8 cellular contexts compared by ENCODE assay signal in genomic region chr22:38317995-38318715, GRCh38. TPM values are rescaled to one million over a fixed set of nuclear protein-coding genes. Genes with fewer than 3 reads are reported as not detected.
DNase-seq lines count a peak whose midpoint lies in the region; ATAC-seq and TF ChIP-seq lines count a peak whose summit lies in the region.

No MANE protein-coding gene starts in this region.

- ATAC-seq in CD8-positive, alpha-beta T cell: no peak
- ATAC-seq in upper lobe of left lung (ENCODE audit: low FRiP score in 2 of 2): peak; percentile 76 to 83

- H3K27ac Mint-ChIP-seq in CD8-positive, alpha-beta T cell: peak overlapping the region; percentile 92

- DNase-seq in CD8-positive, alpha-beta T cell: no peak
- DNase-seq in HUDEP-2 (lab: John Stamatoyannopoulos, UW; ENCODE audit: unreplicated experiment in 76 of 76) (peak in 72 of 76 experiments; percentile 9 to 82 (median 54)), SKM-1 (lab: John Stamatoyannopoulos, UW; ENCODE audit: unreplicated experiment) (peak; percentile 84), mesendoderm (peak; percentile 48), upper lobe of left lung (peak in 1 of 2 donors; percentile 83), NCI-H2171 treated with DMSO at 0.1 percent for 48 hours (lab: John Stamatoyannopoulos, UW) (no peak)
- DNase-seq in NK-92 treated with Interleukin-12 subunit alpha and Interleukin-12 subunit beta, amount 100 ng/mL, for 24 hours (lab: John Stamatoyannopoulos, UW): no peak

- TF ChIP-seq EP300 in upper lobe of left lung (IDR thresholded peaks at IDR 0.05): peak in 2 of 4 donors; percentile 14 to 34

- H3K79me2 ChIP-seq in mesendoderm (ENCODE audit: control insufficient read depth, insufficient read depth, low read length): peaks cover 38% of the 10 kb centered on the region

- no peak overlapping the region for H3K23ac ChIP-seq in mesendoderm (ENCODE audit: low read length)

- TF ChIP-seq CTCF in CD8-positive, alpha-beta T cell (IDR thresholded peaks at IDR 0.05): no peak
- TF ChIP-seq CTCF in upper lobe of left lung (IDR thresholded peaks at IDR 0.05): no peak

- H3K79me1 ChIP-seq in mesendoderm (ENCODE audit: low read length): peaks cover 7% of the 10 kb centered on the region

- peak overlapping the region; percentile 80 for H3K27ac ChIP-seq in CD8-positive, alpha-beta T cell (ENCODE audit: low read depth, low read length)
- H3K27ac ChIP-seq in mesendoderm (ENCODE audit: low read depth, low read length): peak overlapping the region; percentile 51
- peak overlapping the region; percentile 93 to 99 (median 97) for H3K27ac ChIP-seq in upper lobe of left lung

- H3K9ac ChIP-seq in endocrine pancreas (ENCODE audit: control insufficient read depth, insufficient read depth, low read length) (peak overlapping the region; percentile 16), mesendoderm (ENCODE audit: low read length) (peak overlapping the region; percentile 76)

- H3K9me3 ChIP-seq in CD8-positive, alpha-beta T cell (ENCODE audit: low read length): no peaks in the 10 kb centered on the region
- H3K9me3 ChIP-seq in endocrine pancreas (ENCODE audit: control insufficient read depth, low read length) (no peaks in the 10 kb centered on the region), upper lobe of left lung (no peaks in the 10 kb centered on the region)

- H3K18ac ChIP-seq in mesendoderm (ENCODE audit: low read length): no peak overlapping the region

- H3K4me1 Mint-ChIP-seq in CD8-positive, alpha-beta T cell (ENCODE audit: low read depth): peaks cover 38% of the 10 kb centered on the region

- H2AK5ac ChIP-seq in mesendoderm (ENCODE audit: low read length): no peak overlapping the region

- peak overlapping the region; percentile 95 for H3K56ac ChIP-seq in mesendoderm (ENCODE audit: low read length)

- H3K9me3 Mint-ChIP-seq in CD8-positive, alpha-beta T cell: no peaks in the 10 kb centered on the region

- WGBS in mesendoderm (ENCODE audit: extremely low coverage, insufficient coverage, low lambda C conversion rate): no CpG with 5 or more reads among the region's 18 CpGs
- WGBS in upper lobe of left lung, 2 donors: 11 to 22% methylated on average over 16 to 18 of the region's 18 CpGs

- H3K4me1 ChIP-seq in CD8-positive, alpha-beta T cell (ENCODE audit: insufficient read depth, low read length): peaks cover 41% of the 10 kb centered on the region
- H3K4me1 ChIP-seq in endocrine pancreas (ENCODE audit: control insufficient read depth, insufficient read depth, low read length) (no peaks in the 10 kb centered on the region), mesendoderm (ENCODE audit: control insufficient read depth, low read depth, low read length) (peaks cover 13% of the 10 kb centered on the region), upper lobe of left lung (peaks cover 31 to 49% (median 35%) of the 10 kb centered on the region in 4 donors)

- H2BK120ac ChIP-seq in mesendoderm (ENCODE audit: low read depth, low read length): no peak overlapping the region

- no peak overlapping the region for H4K5ac ChIP-seq in mesendoderm (ENCODE audit: low read length)

- peak overlapping the region; percentile 56 for H4K8ac ChIP-seq in mesendoderm (ENCODE audit: low read depth, low read length)

- peak overlapping the region; percentile 27 for H3K4me2 ChIP-seq in mesendoderm (ENCODE audit: low read length)

- intact Hi-C loops in CD8-positive, alpha-beta T cell (cut with DNase I, micrococcal nuclease): loop anchor here (1.0 to 5.0 kb wide), 7 partner anchors 35 to 1729 kb away; partner anchors contain the start of genes MAFF (in 2 of the 2), TMEM184B (in 2 of the 2), CBX6 (in 1 of the 2) and PICK1 (in 1 of the 2)

- H3K27me3 Mint-ChIP-seq in CD8-positive, alpha-beta T cell (ENCODE audit: low read depth): no peaks in the 10 kb centered on the region

- H3K4me3 ChIP-seq in CD8-positive, alpha-beta T cell (ENCODE audit: low read depth, low read length): no peak overlapping the region
- H3K4me3 ChIP-seq in endocrine pancreas (ENCODE audit: control insufficient read depth, insufficient read depth, low read length): peak overlapping the region; percentile 3
- no peak overlapping the region for H3K4me3 ChIP-seq in mesendoderm (ENCODE audit: low read length)
- peak overlapping the region in 3 of 4 donors; percentile 57 to 66 (median 62) for H3K4me3 ChIP-seq in upper lobe of left lung

- no peaks in the 10 kb centered on the region for H3K36me3 Mint-ChIP-seq in CD8-positive, alpha-beta T cell

- H3K4ac ChIP-seq in mesendoderm (ENCODE audit: low read depth, low read length): peak overlapping the region; percentile 20

- H3K36me3 ChIP-seq in CD8-positive, alpha-beta T cell (ENCODE audit: insufficient read depth, low read length): no peaks in the 10 kb centered on the region
- H3K36me3 ChIP-seq in endocrine pancreas (ENCODE audit: control insufficient read depth, insufficient read depth, low read length) (no peaks in the 10 kb centered on the region), mesendoderm (ENCODE audit: control insufficient read depth, insufficient read depth, low read length) (no peaks in the 10 kb centered on the region), upper lobe of left lung (peaks cover 0 to 2% (median 0%) of the 10 kb centered on the region in 4 donors)

- H2BK5ac ChIP-seq in mesendoderm (ENCODE audit: low read length): no peak overlapping the region

- no peaks in the 10 kb centered on the region for H3K27me3 ChIP-seq in CD8-positive, alpha-beta T cell (ENCODE audit: insufficient read depth, low read length)
- no peaks in the 10 kb centered on the region for H3K27me3 ChIP-seq in endocrine pancreas (ENCODE audit: control insufficient read depth, insufficient read depth, low read length)
- H3K27me3 ChIP-seq in mesendoderm (ENCODE audit: insufficient read depth, low read length, poor library complexity): no peaks in the 10 kb centered on the region
- H3K27me3 ChIP-seq in upper lobe of left lung: no peaks in the 10 kb centered on the region

- peak overlapping the region; percentile 78 for H3K4me3 Mint-ChIP-seq in CD8-positive, alpha-beta T cell

- H2BK15ac ChIP-seq in mesendoderm (replicated peaks; ENCODE audit: low read depth): no peak overlapping the region

- peak in 1 of 4 donors; percentile 48 for TF ChIP-seq POLR2A in upper lobe of left lung (IDR thresholded peaks at IDR 0.05)

- CTCF ChIA-PET in CD8-positive, alpha-beta T cell (lab: Charles Lee): interaction anchor here (0.7 to 1.0 kb wide), 2 partner anchors 12 to 14 kb away, joined by 3 read pairs; no protein-coding TSS in a partner anchor

- POLR2A ChIA-PET in CD8-positive, alpha-beta T cell (lab: Charles Lee): interaction anchor here (0.9 kb wide), 1 partner anchor 46 kb away, joined by 4 read pairs; no protein-coding TSS in a partner anchor

RNA-seq across cellular contexts. Expression of gene CSNK1E, which starts 0.9 kb away (rescaled TPM):
- total RNA-seq in CD8-positive, alpha-beta T cell: 100 to 1,000 TPM; 172 to 178 TPM
- 124 TPM for polyA plus RNA-seq in mesendoderm (2013, experiment 1 of 2)
- 125 TPM for polyA plus RNA-seq in mesendoderm (2013, experiment 2 of 2)
- total RNA-seq in upper lobe of left lung: 100 to 1,000 TPM in 5 of 6 donors, 10 to 100 TPM in 1; 94.1 to 345 (median 123) TPM

RNA-seq across cellular contexts. Expression of gene TMEM184B, which starts 45.3 kb away (rescaled TPM):
- 10 to 100 TPM; 53.0 TPM for total RNA-seq in CD8-positive, alpha-beta T cell
- 33.7 TPM for polyA plus RNA-seq in mesendoderm (2013, experiment 1 of 2)
- polyA plus RNA-seq in mesendoderm (2013, experiment 2 of 2): 35.3 TPM
- 100 to 1,000 TPM in 1 of 6 donors, 10 to 100 TPM in 5; 47.5 to 141 (median 72.1) TPM for total RNA-seq in upper lobe of left lung

Comparison
In these comparisons a context has a peak if more than half of its experiments do, and no peak if none do; other contexts are left out.
1. DNase-seq: peak in HUDEP-2 (72 of 76), SKM-1 (single experiment) and mesendoderm (single experiment); none in CD8-positive, alpha-beta T cell (0 of 7), NK-92 treated with Interleukin-12 subunit alpha and Interleukin-12 subunit beta, amount 100 ng/mL, for 24 hours (single experiment) and NCI-H2171 treated with DMSO at 0.1 percent for 48 hours (single experiment).
2. H3K4me3 ChIP-seq: peak in endocrine pancreas (single experiment) and upper lobe of left lung (3 of 4); none in CD8-positive, alpha-beta T cell (single experiment) and mesendoderm (single experiment).
3. Peak in every context shown above with its lines, with median percentiles within 50 percentile points of each other: H3K27ac ChIP-seq.